Comparison of ENCODE assay signal across 36 cellular contexts in genomic region chr5:90510438-90510837, GRCh38. TPM values are rescaled to one million over a fixed set of nuclear protein-coding genes. Genes with fewer than 3 reads are reported as not detected.
"Had no signal": no experiment of that assay in that cellular context is flagged by ENCODE, and none has a peak within 500 bp of the region (broad histone marks: within the 10 kb centered on the region; RNA-seq: fewer than 3 reads in every experiment).

No MANE protein-coding gene starts in this region.

- H3K9me3 ChIP-seq: MG63 had no signal

- H3K4me3 ChIP-seq: MG63 had no signal

- DNase-seq: Karpas-422, Kasumi-1, MG63, MM.1S, MV-4-11, NCI-H1048, NCI-H1092, NCI-H1092 treated with DMSO at 0.1 percent for 48 hours, NCI-H1105, NCI-H1105 treated with DMSO at 0.1 percent for 48 hours, NCI-H1417, NCI-H1417 treated with DMSO at 0.1 percent for 48 hours, NCI-H1436, NCI-H1436 treated with DMSO at 0.1 percent for 48 hours, NCI-H146, NCI-H1694, NCI-H1694 treated with DMSO at 0.1 percent for 48 hours, NCI-H187, NCI-H187 treated with DMSO at 0.1 percent for 48 hours, NCI-H1930, NCI-H2029, NCI-H2029 treated with DMSO at 0.1 percent for 48 hours, NCI-H2081, NCI-H2081 treated with DMSO at 0.1 percent for 48 hours, NCI-H2107, NCI-H2171, NCI-H2171 treated with DMSO at 0.1 percent for 48 hours, NCI-H2227 treated with DMSO at 0.1 percent for 48 hours, NCI-H226, NCI-H345, NCI-H446, NCI-H446 treated with DMSO at 0.1 percent for 48 hours, NCI-H510A, NCI-H510A treated with DMSO at 0.1 percent for 48 hours, NCI-H524 had no signal

- H3K27me3 ChIP-seq: MG63 had no signal

RNA-seq across cellular contexts. Expression of gene ADGRV1, which starts 48.2 kb away (rescaled TPM):
- total RNA-seq: MCF 10A had no signal
